ENCODE assay signal across 1 cellular context in genomic region chr5:148599187-148599586, GRCh38.
TF ChIP-seq lines count a peak whose summit lies in the region.

No MANE protein-coding gene starts in this region.

TF ChIP-seq in K562, 482 proteins besides CTCF, POLR2A, EP300 and RAD21 (continued from another document):
- TF ChIP-seq, protein P1, sequence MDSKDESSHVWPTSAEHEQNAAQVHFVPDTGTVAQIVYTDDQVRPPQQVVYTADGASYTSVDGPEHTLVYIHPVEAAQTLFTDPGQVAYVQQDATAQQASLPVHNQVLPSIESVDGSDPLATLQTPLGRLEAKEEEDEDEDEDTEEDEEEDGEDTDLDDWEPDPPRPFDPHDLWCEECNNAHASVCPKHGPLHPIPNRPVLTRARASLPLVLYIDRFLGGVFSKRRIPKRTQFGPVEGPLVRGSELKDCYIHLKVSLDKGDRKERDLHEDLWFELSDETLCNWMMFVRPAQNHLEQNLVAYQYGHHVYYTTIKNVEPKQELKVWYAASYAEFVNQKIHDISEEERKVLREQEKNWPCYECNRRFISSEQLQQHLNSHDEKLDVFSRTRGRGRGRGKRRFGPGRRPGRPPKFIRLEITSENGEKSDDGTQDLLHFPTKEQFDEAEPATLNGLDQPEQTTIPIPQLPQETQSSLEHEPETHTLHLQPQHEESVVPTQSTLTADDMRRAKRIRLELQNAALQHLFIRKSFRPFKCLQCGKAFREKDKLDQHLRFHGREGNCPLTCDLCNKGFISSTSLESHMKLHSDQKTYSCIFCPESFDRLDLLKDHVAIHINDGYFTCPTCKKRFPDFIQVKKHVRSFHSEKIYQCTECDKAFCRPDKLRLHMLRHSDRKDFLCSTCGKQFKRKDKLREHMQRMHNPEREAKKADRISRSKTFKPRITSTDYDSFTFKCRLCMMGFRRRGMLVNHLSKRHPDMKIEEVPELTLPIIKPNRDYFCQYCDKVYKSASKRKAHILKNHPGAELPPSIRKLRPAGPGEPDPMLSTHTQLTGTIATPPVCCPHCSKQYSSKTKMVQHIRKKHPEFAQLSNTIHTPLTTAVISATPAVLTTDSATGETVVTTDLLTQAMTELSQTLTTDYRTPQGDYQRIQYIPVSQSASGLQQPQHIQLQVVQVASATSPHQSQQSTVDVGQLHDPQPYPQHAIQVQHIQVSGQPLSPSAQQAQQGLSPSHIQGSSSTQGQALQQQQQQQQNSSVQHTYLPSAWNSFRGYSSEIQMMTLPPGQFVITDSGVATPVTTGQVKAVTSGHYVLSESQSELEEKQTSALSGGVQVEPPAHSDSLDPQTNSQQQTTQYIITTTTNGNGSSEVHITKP (IDR thresholded peaks at IDR 0.05; ENCODE audit: partially characterized antibody), result no peak
- no peak for TF ChIP-seq TCF7L2 (IDR thresholded peaks at IDR 0.05; ENCODE audit: low read depth, low read length)
- TF ChIP-seq SRSF7 (optimal IDR thresholded peaks at IDR 0.05; ENCODE audit: low read depth, low read length), result no peak
- TF ChIP-seq ZC3H8 (IDR thresholded peaks at IDR 0.05), result no peak
- TF ChIP-seq TSHZ1 (CRISPR knock-in tag; IDR thresholded peaks at IDR 0.05), result no peak
- no peak for TF ChIP-seq HEY1 (CRISPR knock-in tag; IDR thresholded peaks at IDR 0.05; ENCODE audit: borderline replicate concordance)
- TF ChIP-seq PCBP1 (IDR thresholded peaks at IDR 0.05; ENCODE audit: low read depth, low read length, poor library complexity, severe bottlenecking), result no peak
- TF ChIP-seq SMARCA5 (IDR thresholded peaks at IDR 0.05), result no peak
- TF ChIP-seq FOS (IDR thresholded peaks at IDR 0.05; ENCODE audit: extremely low read depth, insufficient read length), result no peak
- no peak for TF ChIP-seq RFX5 (IDR thresholded peaks at IDR 0.05; ENCODE audit: low read depth, low read length)
- TF ChIP-seq, protein P2, sequence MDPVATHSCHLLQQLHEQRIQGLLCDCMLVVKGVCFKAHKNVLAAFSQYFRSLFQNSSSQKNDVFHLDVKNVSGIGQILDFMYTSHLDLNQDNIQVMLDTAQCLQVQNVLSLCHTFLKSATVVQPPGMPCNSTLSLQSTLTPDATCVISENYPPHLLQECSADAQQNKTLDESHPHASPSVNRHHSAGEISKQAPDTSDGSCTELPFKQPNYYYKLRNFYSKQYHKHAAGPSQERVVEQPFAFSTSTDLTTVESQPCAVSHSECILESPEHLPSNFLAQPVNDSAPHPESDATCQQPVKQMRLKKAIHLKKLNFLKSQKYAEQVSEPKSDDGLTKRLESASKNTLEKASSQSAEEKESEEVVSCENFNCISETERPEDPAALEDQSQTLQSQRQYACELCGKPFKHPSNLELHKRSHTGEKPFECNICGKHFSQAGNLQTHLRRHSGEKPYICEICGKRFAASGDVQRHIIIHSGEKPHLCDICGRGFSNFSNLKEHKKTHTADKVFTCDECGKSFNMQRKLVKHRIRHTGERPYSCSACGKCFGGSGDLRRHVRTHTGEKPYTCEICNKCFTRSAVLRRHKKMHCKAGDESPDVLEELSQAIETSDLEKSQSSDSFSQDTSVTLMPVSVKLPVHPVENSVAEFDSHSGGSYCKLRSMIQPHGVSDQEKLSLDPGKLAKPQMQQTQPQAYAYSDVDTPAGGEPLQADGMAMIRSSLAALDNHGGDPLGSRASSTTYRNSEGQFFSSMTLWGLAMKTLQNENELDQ (CRISPR knock-in tag; IDR thresholded peaks at IDR 0.05; ENCODE audit: borderline replicate concordance), result no peak
- no peak for TF ChIP-seq ZNF589 (CRISPR knock-in tag; IDR thresholded peaks at IDR 0.05; ENCODE audit: low read depth)
- 0 out of 4 replicates have a peak, but pooled peaks of 1 of the 2 experiments have one; percentile 28 for TF ChIP-seq HDAC1 (IDR thresholded peaks at IDR 0.05)
- TF ChIP-seq ZNF551 (CRISPR knock-in tag; IDR thresholded peaks at IDR 0.05), result no peak
- no peak for TF ChIP-seq ZNF77 (CRISPR knock-in tag; IDR thresholded peaks at IDR 0.05)
- TF ChIP-seq HDAC8 (tag; IDR thresholded peaks at IDR 0.05), result no peak
- no peak for TF ChIP-seq ZNF668 (CRISPR knock-in tag; IDR thresholded peaks at IDR 0.05)
- TF ChIP-seq, protein P3, sequence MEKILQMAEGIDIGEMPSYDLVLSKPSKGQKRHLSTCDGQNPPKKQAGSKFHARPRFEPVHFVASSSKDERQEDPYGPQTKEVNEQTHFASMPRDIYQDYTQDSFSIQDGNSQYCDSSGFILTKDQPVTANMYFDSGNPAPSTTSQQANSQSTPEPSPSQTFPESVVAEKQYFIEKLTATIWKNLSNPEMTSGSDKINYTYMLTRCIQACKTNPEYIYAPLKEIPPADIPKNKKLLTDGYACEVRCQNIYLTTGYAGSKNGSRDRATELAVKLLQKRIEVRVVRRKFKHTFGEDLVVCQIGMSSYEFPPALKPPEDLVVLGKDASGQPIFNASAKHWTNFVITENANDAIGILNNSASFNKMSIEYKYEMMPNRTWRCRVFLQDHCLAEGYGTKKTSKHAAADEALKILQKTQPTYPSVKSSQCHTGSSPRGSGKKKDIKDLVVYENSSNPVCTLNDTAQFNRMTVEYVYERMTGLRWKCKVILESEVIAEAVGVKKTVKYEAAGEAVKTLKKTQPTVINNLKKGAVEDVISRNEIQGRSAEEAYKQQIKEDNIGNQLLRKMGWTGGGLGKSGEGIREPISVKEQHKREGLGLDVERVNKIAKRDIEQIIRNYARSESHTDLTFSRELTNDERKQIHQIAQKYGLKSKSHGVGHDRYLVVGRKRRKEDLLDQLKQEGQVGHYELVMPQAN (IDR thresholded peaks at IDR 0.05; ENCODE audit: borderline replicate concordance), result no peak
- TF ChIP-seq HDGF (IDR thresholded peaks at IDR 0.05), result no peak
- no peak for TF ChIP-seq CHD7 (IDR thresholded peaks at IDR 0.05; ENCODE audit: low read depth, low read length)
